In the genomic region with DNA sequence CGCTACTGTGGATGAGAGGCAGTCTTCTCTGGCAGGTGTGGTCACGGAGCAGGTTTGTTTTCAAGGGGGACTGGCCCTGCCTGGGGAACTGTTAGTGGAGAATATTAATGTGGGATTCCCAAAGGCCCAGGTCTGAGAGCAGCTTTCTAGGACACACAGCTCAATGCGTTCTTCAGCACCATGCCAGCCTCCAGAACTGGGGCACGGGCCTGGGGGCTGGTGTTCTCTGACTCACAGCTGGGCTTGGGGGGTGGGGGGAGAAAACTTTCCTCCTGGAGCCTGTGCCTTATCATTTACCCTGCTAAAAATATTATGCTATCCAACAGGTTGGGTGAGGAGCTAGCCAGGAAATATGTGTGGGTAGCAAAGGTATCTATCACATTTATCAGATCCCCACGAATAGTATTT, we compare ENCODE assay signal across 21 cellular contexts. TPM values are rescaled to one million over a fixed set of nuclear protein-coding genes. Genes with fewer than 3 reads are reported as not detected.
"Had no signal": no experiment of that assay in that cellular context is flagged by ENCODE, and none has a peak within 500 bp of the region (broad histone marks: within the 10 kb centered on the region; RNA-seq: fewer than 3 reads in every experiment).

No MANE protein-coding gene starts in this region.

- H3K4me1 ChIP-seq: sigmoid colon had no signal

- H3K4me2 ChIP-seq: neural progenitor cell had no signal

- H3K9ac ChIP-seq: neural progenitor cell had no signal

- H3K9me3 ChIP-seq: left lung, ovary, sigmoid colon, thoracic aorta had no signal

- H3K36me3 ChIP-seq: left lung, neural progenitor cell, ovary, sigmoid colon, thoracic aorta had no signal

- H3K9me3 Mint-ChIP-seq: activated CD4-positive, alpha-beta T cell treated with anti-CD3 and anti-CD28 coated beads, Interleukin-2, amount 10 ng/mL, durations not matched to agents 7 days and 5 days; neural progenitor cell; stimulated activated effector memory CD8-positive, alpha-beta T cell treated with anti-CD3 and anti-CD28 coated beads, Interleukin-12 subunit alpha, Interleukin-12 subunit beta, amount 100 ng/mL, for 72 hours had no signal

- H3K27me3 ChIP-seq: ovary had no signal

- ATAC-seq: left lung; stimulated activated effector memory CD8-positive, alpha-beta T cell treated with anti-CD3 and anti-CD28 coated beads, Interleukin-12 subunit alpha, Interleukin-12 subunit beta, amount 100 ng/mL, for 72 hours had no signal

- FAIRE-seq: frontal cortex had no signal

- H3K4me3 Mint-ChIP-seq: activated CD4-positive, alpha-beta T cell treated with anti-CD3 and anti-CD28 coated beads, Interleukin-2, amount 10 ng/mL, durations not matched to agents 7 days and 5 days; activated naive CD8-positive, alpha-beta T cell; neural progenitor cell; stimulated activated effector memory CD8-positive, alpha-beta T cell treated with anti-CD3 and anti-CD28 coated beads, Interleukin-12 subunit alpha, Interleukin-12 subunit beta, amount 100 ng/mL, for 72 hours had no signal

- H3K27ac ChIP-seq: coronary artery, left lung, neural progenitor cell, ovary, sigmoid colon, thoracic aorta had no signal

- H3K4me3 ChIP-seq: coronary artery, left lung, neural progenitor cell, ovary, sigmoid colon, thoracic aorta had no signal

- H3K36me3 Mint-ChIP-seq: activated naive CD8-positive, alpha-beta T cell; neural progenitor cell; stimulated activated effector memory CD8-positive, alpha-beta T cell treated with anti-CD3 and anti-CD28 coated beads, Interleukin-12 subunit alpha, Interleukin-12 subunit beta, amount 100 ng/mL, for 72 hours had no signal

- DNase-seq: activated CD4-positive, alpha-beta T cell treated with anti-CD3 and anti-CD28 coated beads, Interleukin-2, amount 10 ng/mL, durations not matched to agents 7 days and 5 days; activated CD8-positive, alpha-beta memory T cell treated with anti-CD3 and anti-CD28 coated beads, Interleukin-2, amount 50 U/mL, for 48 hours; activated gamma-delta T cell; activated T-cell treated with anti-CD3 and anti-CD28 coated beads, Interleukin-2, amount 50 U/mL, for 48 hours; amniotic stem cell; head of caudate nucleus; left lung; ovary; sigmoid colon; stimulated activated CD4-positive, alpha-beta T cell treated with anti-CD3 and anti-CD28 coated beads, Interleukin-4, amount 100 ng/mL, for 24 hours; T1000 had no signal

- H2AFZ ChIP-seq: neural progenitor cell had no signal

- H3K27ac Mint-ChIP-seq: activated CD4-positive, alpha-beta T cell treated with anti-CD3 and anti-CD28 coated beads, Interleukin-2, amount 10 ng/mL, durations not matched to agents 7 days and 5 days; activated naive CD8-positive, alpha-beta T cell; neural progenitor cell; stimulated activated effector memory CD8-positive, alpha-beta T cell treated with anti-CD3 and anti-CD28 coated beads, Interleukin-12 subunit alpha, Interleukin-12 subunit beta, amount 100 ng/mL, for 72 hours had no signal

RNA-seq across cellular contexts. Expression of gene LHX1, which starts 13.5 kb away (rescaled TPM):
- total RNA-seq: activated CD4-positive, alpha-beta T cell treated with anti-CD3 and anti-CD28 coated beads, Interleukin-2, amount 10 ng/mL, durations not matched to agents 7 days and 5 days; left lung; lung microvascular endothelial cell; myocyte; sigmoid colon; thoracic aorta; ureter had no signal
- polyA plus RNA-seq: esophagus, sigmoid colon had no signal
